In the genomic region with DNA sequence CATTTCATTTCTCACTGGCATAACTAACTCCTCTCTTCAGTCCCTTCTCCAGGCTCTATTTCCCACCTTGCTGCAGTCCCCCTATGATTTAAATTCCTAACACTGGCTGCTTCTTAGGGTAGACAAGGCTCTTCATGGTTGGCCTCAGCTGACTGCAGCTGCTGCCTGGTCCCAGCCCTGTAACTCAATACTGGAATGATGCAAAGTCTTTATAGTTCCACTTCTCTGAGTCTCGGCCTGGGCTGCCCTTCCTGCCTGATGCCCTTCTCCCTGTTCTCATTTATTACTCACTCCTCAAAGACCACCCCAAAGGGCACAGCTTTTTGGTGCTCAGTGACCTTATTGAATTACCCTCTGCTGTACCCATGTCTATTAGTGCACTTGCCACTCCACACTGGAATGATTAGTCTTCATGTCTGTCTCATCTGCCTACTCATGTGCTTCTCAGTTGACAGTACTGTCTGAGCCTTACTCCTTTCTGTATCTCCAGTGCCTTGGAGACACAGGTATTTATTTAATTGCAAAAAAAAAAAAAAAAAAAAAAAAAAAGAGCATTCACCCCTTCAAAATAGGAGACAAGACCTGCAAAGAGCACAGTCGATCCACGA, we compare ENCODE assay signal across 1 cellular context.
TF ChIP-seq lines count a peak whose summit lies in the region.

No MANE protein-coding gene starts in this region.

TF ChIP-seq in Ishikawa, 13 proteins besides CTCF, POLR2A, EP300 and RAD21 (continued from another document):
- TF ChIP-seq USF1 (IDR thresholded peaks at IDR 0.05): 0 out of 2 replicates have a peak, but pooled peaks have one; percentile 4
- TF ChIP-seq ZBTB7A (IDR thresholded peaks at IDR 0.05; ENCODE audit: low read depth): no peak
- no peak for TF ChIP-seq EGR1 (IDR thresholded peaks at IDR 0.05)
- peak; percentile 55; the same call in 1 of the 2 replicates for TF ChIP-seq CEBPB (IDR thresholded peaks at IDR 0.05)
- TF ChIP-seq NFIC (IDR thresholded peaks at IDR 0.05): 0 out of 2 replicates have a peak, but pooled peaks have one; percentile 32
- TF ChIP-seq TAF1 (IDR thresholded peaks at IDR 0.05; ENCODE audit: low read depth): no peak
- TF ChIP-seq TCF12 (IDR thresholded peaks at IDR 0.05; ENCODE audit: low read depth): peak; percentile 60
- no peak for TF ChIP-seq CREB1 (IDR thresholded peaks at IDR 0.05; ENCODE audit: low read depth)
- TF ChIP-seq, protein P1, sequence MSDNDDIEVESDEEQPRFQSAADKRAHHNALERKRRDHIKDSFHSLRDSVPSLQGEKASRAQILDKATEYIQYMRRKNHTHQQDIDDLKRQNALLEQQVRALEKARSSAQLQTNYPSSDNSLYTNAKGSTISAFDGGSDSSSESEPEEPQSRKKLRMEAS (IDR thresholded peaks at IDR 0.05): no peak
- peak; percentile 36; the same call in 1 of the 2 replicates for TF ChIP-seq TEAD4 (IDR thresholded peaks at IDR 0.05)
